1 cellular context compared by ENCODE assay signal in genomic region chr15:76335129-76335850, GRCh38.
TF ChIP-seq lines count a peak whose summit lies in the region.

No MANE protein-coding gene starts in this region.

TF ChIP-seq in HepG2, 621 proteins besides CTCF, POLR2A, EP300 and RAD21 (continued from another document and continues in another):
- TF ChIP-seq ZHX1 (CRISPR knock-in tag; IDR thresholded peaks at IDR 0.05; ENCODE audit: low read depth) (no peak), FOSL2 (CRISPR knock-in tag; IDR thresholded peaks at IDR 0.05) (no peak), TRIM22 (IDR thresholded peaks at IDR 0.05) (no peak), ZNF33B (CRISPR knock-in tag; IDR thresholded peaks at IDR 0.05) (no peak), MYC (CRISPR knock-in tag; IDR thresholded peaks at IDR 0.05; ENCODE audit: borderline replicate concordance) (no peak), JUNB (CRISPR knock-in tag; IDR thresholded peaks at IDR 0.05; ENCODE audit: borderline replicate concordance) (no peak), ZFP1 (CRISPR knock-in tag; IDR thresholded peaks at IDR 0.05) (no peak), ZNF44 (CRISPR knock-in tag; IDR thresholded peaks at IDR 0.05) (no peak), MYPOP (CRISPR knock-in tag; IDR thresholded peaks at IDR 0.05) (no peak), NFRKB (IDR thresholded peaks at IDR 0.05) (no peak), CHD2 (IDR thresholded peaks at IDR 0.05; ENCODE audit: low read depth, low read length) (no peak), GATAD1 (CRISPR knock-in tag; IDR thresholded peaks at IDR 0.05) (no peak), THAP11 (CRISPR knock-in tag; IDR thresholded peaks at IDR 0.05) (0 out of 2 replicates have a peak, but pooled peaks have one; percentile 14), NR2C2 (CRISPR knock-in tag; IDR thresholded peaks at IDR 0.05; ENCODE audit: borderline replicate concordance) (no peak), PAF1 (CRISPR knock-in tag; IDR thresholded peaks at IDR 0.05) (no peak), JARID2 (CRISPR knock-in tag; IDR thresholded peaks at IDR 0.05; ENCODE audit: insufficient replicate concordance) (no peak), SMYD3 (CRISPR knock-in tag; IDR thresholded peaks at IDR 0.05) (no peak), SRSF9 (IDR thresholded peaks at IDR 0.05; ENCODE audit: borderline replicate concordance, insufficient read depth, low read depth, low read length, poor library complexity, severe bottlenecking) (no peak), TMF1 (CRISPR knock-in tag; IDR thresholded peaks at IDR 0.05; ENCODE audit: low read depth) (no peak), ZNF136 (CRISPR knock-in tag; IDR thresholded peaks at IDR 0.05; ENCODE audit: low read depth) (no peak), ZBTB4 (CRISPR knock-in tag; IDR thresholded peaks at IDR 0.05; ENCODE audit: borderline replicate concordance) (0 out of 2 replicates have a peak, but pooled peaks have one; percentile 75), ZNF143 (CRISPR knock-in tag; IDR thresholded peaks at IDR 0.05) (no peak), AFF4 (CRISPR knock-in tag; IDR thresholded peaks at IDR 0.05) (no peak), ZFX (CRISPR knock-in tag; IDR thresholded peaks at IDR 0.05; ENCODE audit: low read depth) (peak; percentile 30; the same call in 1 of the 2 replicates), SOX5 (CRISPR knock-in tag; IDR thresholded peaks at IDR 0.05; ENCODE audit: borderline replicate concordance) (no peak), GZF1 (CRISPR knock-in tag; IDR thresholded peaks at IDR 0.05) (no peak), NFIB (CRISPR knock-in tag; IDR thresholded peaks at IDR 0.05; ENCODE audit: borderline replicate concordance) (no peak), PBX2 (CRISPR knock-in tag; IDR thresholded peaks at IDR 0.05) (no peak), MAX (IDR thresholded peaks at IDR 0.05) (no peak), ZNF605 (CRISPR knock-in tag; IDR thresholded peaks at IDR 0.05) (0 out of 2 replicates have a peak, but pooled peaks have one; percentile 11), BCL3 (CRISPR knock-in tag; IDR thresholded peaks at IDR 0.05) (no peak), HMGA1 (CRISPR knock-in tag; conservative IDR thresholded peaks at IDR 0.05) (no peak), ZBTB38 (CRISPR knock-in tag; IDR thresholded peaks at IDR 0.05) (peak; percentile 83; the same call in 1 of the 2 replicates), ZNF646 (CRISPR knock-in tag; IDR thresholded peaks at IDR 0.05) (no peak)
